ENCODE assay signal across 22 cellular contexts in genomic region chr11:7450836-7451235, GRCh38. TPM values are rescaled to one million over a fixed set of nuclear protein-coding genes. Genes with fewer than 3 reads are reported as not detected.
"Had no signal": no experiment of that assay in that cellular context is flagged by ENCODE, and none has a peak within 500 bp of the region (broad histone marks: within the 10 kb centered on the region; RNA-seq: fewer than 3 reads in every experiment).

No MANE protein-coding gene starts in this region.

- H3K36me3 ChIP-seq: SJSA1 had no signal

- DNase-seq: KBM-7, MV-4-11, NCI-H1048, NCI-H1105, NCI-H1417, NCI-H1436 treated with DMSO at 0.1 percent for 48 hours, NCI-H1694, NCI-H187 treated with DMSO at 0.1 percent for 48 hours, NCI-H2029 treated with DMSO at 0.1 percent for 48 hours, NCI-H2171 treated with DMSO at 0.1 percent for 48 hours, NCI-H345, NCI-H524 treated with DMSO at 0.1 percent for 48 hours, NCI-H69, NCI-H774, Right ventricle myocardium superior, RPMI8226, SIG-M5 had no signal

- H3K27ac ChIP-seq: HL-60, SJSA1, SK-N-MC had no signal

- H3K27me3 ChIP-seq: SJSA1 had no signal

- H3K4me1 ChIP-seq: SJSA1 had no signal

- H3K4me3 ChIP-seq: SJSA1, SK-N-MC had no signal

- H3K9me3 ChIP-seq: SJSA1 had no signal

RNA-seq across cellular contexts. Expression of gene OLFML1, which starts 34.5 kb away (rescaled TPM):
- total RNA-seq: LHCN-M2, MCF 10A had no signal
